34 cellular contexts compared by ENCODE assay signal in the genomic region with DNA sequence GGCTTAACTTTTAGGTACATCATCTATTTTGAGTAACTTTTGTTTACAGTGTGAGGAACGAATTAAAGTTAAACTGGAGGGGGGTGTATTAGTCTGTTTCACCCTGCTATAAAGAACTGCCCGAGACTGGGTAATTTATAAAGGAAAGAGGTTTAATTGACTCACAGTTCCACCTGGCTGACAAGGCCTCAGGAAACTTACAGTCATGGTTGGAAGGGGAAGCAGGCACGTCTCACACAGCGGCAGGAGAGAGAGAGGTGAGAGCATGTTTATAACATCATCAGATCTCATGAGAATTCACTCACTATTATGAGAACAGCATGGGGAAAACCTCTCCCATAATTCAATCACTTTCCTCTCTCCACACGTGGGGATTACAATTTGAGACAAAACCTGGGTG.
"Had no signal": no experiment of that assay in that cellular context is flagged by ENCODE, and none has a peak within 500 bp of the region (broad histone marks: within the 10 kb centered on the region; RNA-seq: fewer than 3 reads in every experiment).

No MANE protein-coding gene starts in this region.

- H3K9me3 ChIP-seq: MG63 had no signal

- H3K4me3 ChIP-seq: MG63 had no signal

- DNase-seq: Karpas-422, Kasumi-1, MG63, MM.1S, MV-4-11, NCI-H1048, NCI-H1092, NCI-H1092 treated with DMSO at 0.1 percent for 48 hours, NCI-H1105, NCI-H1105 treated with DMSO at 0.1 percent for 48 hours, NCI-H1417, NCI-H1417 treated with DMSO at 0.1 percent for 48 hours, NCI-H1436, NCI-H1436 treated with DMSO at 0.1 percent for 48 hours, NCI-H146, NCI-H1694, NCI-H1694 treated with DMSO at 0.1 percent for 48 hours, NCI-H187, NCI-H187 treated with DMSO at 0.1 percent for 48 hours, NCI-H1930, NCI-H2029, NCI-H2029 treated with DMSO at 0.1 percent for 48 hours, NCI-H2081, NCI-H2081 treated with DMSO at 0.1 percent for 48 hours, NCI-H2107, NCI-H2171, NCI-H2171 treated with DMSO at 0.1 percent for 48 hours, NCI-H2227 treated with DMSO at 0.1 percent for 48 hours, NCI-H226, NCI-H345, NCI-H446, NCI-H446 treated with DMSO at 0.1 percent for 48 hours, NCI-H510A, NCI-H510A treated with DMSO at 0.1 percent for 48 hours had no signal

- H3K36me3 ChIP-seq: MG63 had no signal
